Comparison of ENCODE assay signal across 1 cellular context in genomic region chr9:131117111-131117761, GRCh38.
TF ChIP-seq lines count a peak whose summit lies in the region.

No MANE protein-coding gene starts in this region.

TF ChIP-seq in endothelial cell of umbilical vein, 7 proteins besides CTCF, POLR2A, EP300 and RAD21 (continued from another document):
- TF ChIP-seq FOS (IDR thresholded peaks at IDR 0.05; ENCODE audit: borderline replicate concordance, insufficient read depth, low read length) = no peak
- TF ChIP-seq MAX (IDR thresholded peaks at IDR 0.05; ENCODE audit: insufficient read depth, insufficient read length) = peak; percentile 50
- peak; percentile 60 for TF ChIP-seq JUN (IDR thresholded peaks at IDR 0.05; ENCODE audit: borderline replicate concordance, insufficient read depth, insufficient read length, low read depth)
- no peak for TF ChIP-seq EZH2 (IDR thresholded peaks at IDR 0.05; ENCODE audit: borderline replicate concordance, low read depth, low read length, severe bottlenecking)
- peak; percentile 55 for TF ChIP-seq POLR2AphosphoS5 (IDR thresholded peaks at IDR 0.05; ENCODE audit: insufficient read depth, low read depth, low read length)
- no peak for TF ChIP-seq GATA2 (IDR thresholded peaks at IDR 0.05; ENCODE audit: insufficient read depth, insufficient read length, low read depth, low read length)
